Comparison of ENCODE assay signal across 8 cellular contexts in genomic region chr16:54284931-54285413, GRCh38. TPM values are rescaled to one million over a fixed set of nuclear protein-coding genes. Genes with fewer than 3 reads are reported as not detected.
DNase-seq lines count a peak whose midpoint lies in the region; ATAC-seq and TF ChIP-seq lines count a peak whose summit lies in the region.

No MANE protein-coding gene starts in this region.

- CTCF ChIA-PET in T-cell (lab: Charles Lee) = no interaction called here

- no peaks in the 10 kb centered on the region for H3K9me3 Mint-ChIP-seq in progenitor cell of endocrine pancreas (ENCODE audit: low read depth)
- H3K9me3 Mint-ChIP-seq in T-cell = no peaks in the 10 kb centered on the region

- WGBS in body of pancreas, 2 donors = 5% methylated on average over 27 to 41 of the region's 42 CpGs

- H3K4me3 Mint-ChIP-seq in progenitor cell of endocrine pancreas (ENCODE audit: low read depth) (peak overlapping the region; percentile 66), T-cell (peak overlapping the region in 1 of 3 donors; percentile 62)

- H3K27ac Mint-ChIP-seq in progenitor cell of endocrine pancreas = peak overlapping the region; percentile 80
- H3K27ac Mint-ChIP-seq in T-cell = peak overlapping the region in 1 of 2 donors; percentile 52

- H3K9me3 ChIP-seq in body of pancreas = no peaks in the 10 kb centered on the region

- H3K4me1 Mint-ChIP-seq in progenitor cell of endocrine pancreas (ENCODE audit: low read depth) = peaks cover 19% of the 10 kb centered on the region
- peaks cover 33 to 38% (median 35%) of the 10 kb centered on the region in 3 donors for H3K4me1 Mint-ChIP-seq in T-cell

- ATAC-seq in body of pancreas (no peak), HG03571 (IDR thresholded peaks at IDR 0.05; ENCODE audit: unreplicated experiment) (no peak), T-cell (replicated peaks in 1 of 4) (no peak), GM21737 (IDR thresholded peaks at IDR 0.05; ENCODE audit: unreplicated experiment) (no peak)

- intact Hi-C loops in body of pancreas (cut with DNase I) = no loop called here

- POLR2A ChIA-PET in T-cell (lab: Charles Lee) = interaction anchor here in 1 of 2 donors (0.6 kb wide), 1 partner anchor 43 kb away, joined by 12 read pairs; no protein-coding TSS in a partner anchor

- H3K36me3 Mint-ChIP-seq in progenitor cell of endocrine pancreas (ENCODE audit: insufficient read depth) (no peaks in the 10 kb centered on the region), T-cell (no peaks in the 10 kb centered on the region)

- TF ChIP-seq POLR2A in body of pancreas (IDR thresholded peaks at IDR 0.05) = no peak

- DNase-seq in GM13976 (ENCODE audit: low spot score) (peak; percentile 29), NOMO-1 (lab: John Stamatoyannopoulos, UW; ENCODE audit: unreplicated experiment in 2 of 2) (peak; percentile 45 to 60), fibroblast of gingiva (ENCODE audit: low read depth) (peak; percentile 14), progenitor cell of endocrine pancreas (ENCODE audit: low spot score, unreplicated experiment) (peak; percentile 14), body of pancreas (no peak), T-cell (no peak)

- H3K4me3 ChIP-seq in body of pancreas = peak overlapping the region in 1 of 2 donors; percentile 42

- peaks cover 0 to 39% of the 10 kb centered on the region in 2 donors for H3K27me3 ChIP-seq in body of pancreas

- H3K4me1 ChIP-seq in body of pancreas = peaks cover 64% of the 10 kb centered on the region

- TF ChIP-seq CTCF in GM13976 (IDR thresholded peaks at IDR 0.05; ENCODE audit: borderline replicate concordance, control extremely low read depth, extremely low read depth, insufficient read depth, missing control alignments) (no peak), progenitor cell of endocrine pancreas (IDR thresholded peaks at IDR 0.05; ENCODE audit: unreplicated experiment) (no peak), body of pancreas (IDR thresholded peaks at IDR 0.05) (no peak)

- no peaks in the 10 kb centered on the region for H3K36me3 ChIP-seq in body of pancreas (replicated peaks in 1 of 2; ENCODE audit: insufficient read depth in 1 of 2, low read depth in 2 of 2)

- in situ Hi-C loops in GM13976 (cut with MboI; ENCODE audit: low sequenced_read_pairs, unreplicated experiment) = loop anchor here (25.0 kb wide), 1 partner anchor 652 kb away; the partner anchor contains the start of gene IRX5

- peaks cover 80% of the 10 kb centered on the region for H3K27me3 Mint-ChIP-seq in progenitor cell of endocrine pancreas
- peaks cover 44 to 78% of the 10 kb centered on the region in 2 donors for H3K27me3 Mint-ChIP-seq in T-cell

- H3K27ac ChIP-seq in body of pancreas = peak overlapping the region in 1 of 4 donors; percentile 78

RNA-seq across cellular contexts. Expression of gene IRX3, which starts 1.6 kb away (rescaled TPM):
- 4.1 and 4.5 TPM in 2 replicates for total RNA-seq in progenitor cell of endocrine pancreas
- total RNA-seq in body of pancreas = 1 to 10 TPM; 1.6 to 2.6 TPM
- total RNA-seq in T-cell = under 1 TPM in 2 of 5 donors, not detected in 3; 0.19 to 0.35 TPM

Comparison
In these comparisons a context has a peak if more than half of its experiments do, and no peak if none do; other contexts are left out.
1. DNase-seq: peak in GM13976 (single experiment), NOMO-1 (2 of 2), fibroblast of gingiva (single experiment) and progenitor cell of endocrine pancreas (single experiment); none in body of pancreas (0 of 4) and T-cell (0 of 34).